In genomic region chr2:163455815-163456214, GRCh38 we compare ENCODE assay signal across 15 cellular contexts.
DNase-seq lines count a peak whose midpoint lies in the region; ATAC-seq, FAIRE-seq and TF ChIP-seq lines count a peak whose summit lies in the region.
"Had no signal": no experiment of that assay in that cellular context is flagged by ENCODE, and none has a peak within 500 bp of the region (broad histone marks: within the 10 kb centered on the region; RNA-seq: fewer than 3 reads in every experiment).

No MANE protein-coding gene starts in this region.

- H3K9me3 Mint-ChIP-seq in activated naive CD4-positive, alpha-beta T cell treated with anti-CD3 and anti-CD28 coated beads, Interleukin-2, amount 50 U/mL, for 72 hours: peaks cover 5 to 9% of the 10 kb centered on the region in 2 donors

- no peak for DNase-seq in RCC 7860 (ENCODE audit: low spot score)
- no peak for DNase-seq in activated naive CD4-positive, alpha-beta T cell treated with anti-CD3 and anti-CD28 coated beads, Interleukin-2, amount 50 U/mL, for 72 hours (ENCODE audit: low spot score in 2 of 2)
- DNase-seq in HEK293T (ENCODE audit: extremely low spot score): no peak
- no peak for DNase-seq in putamen (ENCODE audit: low spot score)
- DNase-seq in testis: no peak
- DNase-seq: cerebellar nuclear complex, MM.1S, NCI-H2227 treated with DMSO at 0.1 percent for 48 hours had no signal

- H3K27ac Mint-ChIP-seq in activated naive CD4-positive, alpha-beta T cell treated with anti-CD3 and anti-CD28 coated beads, Interleukin-2, amount 50 U/mL, for 72 hours: no peak overlapping the region
- H3K27ac Mint-ChIP-seq: activated naive CD8-positive, alpha-beta T cell had no signal

- no peaks in the 10 kb centered on the region for H3K36me3 Mint-ChIP-seq in activated naive CD4-positive, alpha-beta T cell treated with anti-CD3 and anti-CD28 coated beads, Interleukin-2, amount 50 U/mL, for 72 hours
- H3K36me3 Mint-ChIP-seq: activated naive CD8-positive, alpha-beta T cell had no signal

- H3K27ac ChIP-seq in testis: no peak overlapping the region
- H3K27ac ChIP-seq: C4-2B, neutrophil, skin epidermis had no signal

- TF ChIP-seq POLR2A in testis (IDR thresholded peaks at IDR 0.05): no peak

- POLR2A ChIA-PET in HEK293T (lab: Yijun Ruan, JAX): no interaction called here

- no peaks in the 10 kb centered on the region for H3K9me3 ChIP-seq in testis
- H3K9me3 ChIP-seq: neutrophil had no signal

- no peak for TF ChIP-seq CTCF in testis (IDR thresholded peaks at IDR 0.05)

- no peaks in the 10 kb centered on the region for H3K27me3 ChIP-seq in testis
- H3K27me3 ChIP-seq: neutrophil had no signal

- ATAC-seq in GM19043 (IDR thresholded peaks at IDR 0.05; ENCODE audit: low read depth, unreplicated experiment) (peak; percentile 92), GM21576 (IDR thresholded peaks at IDR 0.05; ENCODE audit: unreplicated experiment) (peak; percentile 68), HG03064 (IDR thresholded peaks at IDR 0.05; ENCODE audit: low read depth, unreplicated experiment) (peak; percentile 90)
- no peak for ATAC-seq in activated naive CD4-positive, alpha-beta T cell treated with anti-CD3 and anti-CD28 coated beads, Interleukin-2, amount 50 U/mL, for 72 hours

- intact Hi-C loops in testis (cut with DNase I; ENCODE audit: low total_unique reads): no loop called here

- no peaks in the 10 kb centered on the region for H3K36me3 ChIP-seq in testis (ENCODE audit: low read depth, missing control alignments)
- H3K36me3 ChIP-seq: neutrophil had no signal

- H3K4me3 ChIP-seq in testis: no peak overlapping the region
- H3K4me3 ChIP-seq: skin epidermis had no signal

- CTCF ChIA-PET in HEK293T (lab: Yijun Ruan, JAX): no interaction called here

- no peaks in the 10 kb centered on the region for H3K4me1 ChIP-seq in testis

- FAIRE-seq in RCC 7860 (lab: Jason Lieb, UNC): peak; percentile 40

TF ChIP-seq in HEK293T, 16 proteins besides CTCF, POLR2A, EP300 and RAD21:
- no peak for TF ChIP-seq NFRKB (IDR thresholded peaks at IDR 0.05)
- no peak for TF ChIP-seq FOXK2 (IDR thresholded peaks at IDR 0.05)
- no peak for TF ChIP-seq LEF1 (IDR thresholded peaks at IDR 0.05; ENCODE audit: borderline replicate concordance)
- TF ChIP-seq HDGF (IDR thresholded peaks at IDR 0.05; ENCODE audit: borderline replicate concordance): no peak
- TF ChIP-seq CTBP1 (IDR thresholded peaks at IDR 0.05; ENCODE audit: borderline replicate concordance): no peak
- TF ChIP-seq SUZ12 (IDR thresholded peaks at IDR 0.05): no peak
- TF ChIP-seq ARNT (IDR thresholded peaks at IDR 0.05): no peak
- TF ChIP-seq ELF4 (IDR thresholded peaks at IDR 0.05): no peak
- no peak for TF ChIP-seq TARDBP (IDR thresholded peaks at IDR 0.05)
- no peak for TF ChIP-seq FOXA1 (IDR thresholded peaks at IDR 0.05)
- TF ChIP-seq L3MBTL2 (conservative IDR thresholded peaks at IDR 0.05): no peak
- TF ChIP-seq FOXM1 (IDR thresholded peaks at IDR 0.05; ENCODE audit: borderline replicate concordance): no peak
- no peak for TF ChIP-seq SP1 (IDR thresholded peaks at IDR 0.05)
- TF ChIP-seq ZNF384 (IDR thresholded peaks at IDR 0.05): no peak
- no peak for TF ChIP-seq BHLHE40 (IDR thresholded peaks at IDR 0.05; ENCODE audit: borderline replicate concordance)
- no peak for TF ChIP-seq PKNOX1 (IDR thresholded peaks at IDR 0.05)

Comparison
In these comparisons a context has a peak if more than half of its experiments do, and no peak if none do; other contexts are left out.
1. ATAC-seq: peak in GM19043 (single experiment), GM21576 (single experiment) and HG03064 (single experiment); none in activated naive CD4-positive, alpha-beta T cell treated with anti-CD3 and anti-CD28 coated beads, Interleukin-2, amount 50 U/mL, for 72 hours (0 of 2).